Comparison of ENCODE assay signal across 8 cellular contexts in the genomic region with DNA sequence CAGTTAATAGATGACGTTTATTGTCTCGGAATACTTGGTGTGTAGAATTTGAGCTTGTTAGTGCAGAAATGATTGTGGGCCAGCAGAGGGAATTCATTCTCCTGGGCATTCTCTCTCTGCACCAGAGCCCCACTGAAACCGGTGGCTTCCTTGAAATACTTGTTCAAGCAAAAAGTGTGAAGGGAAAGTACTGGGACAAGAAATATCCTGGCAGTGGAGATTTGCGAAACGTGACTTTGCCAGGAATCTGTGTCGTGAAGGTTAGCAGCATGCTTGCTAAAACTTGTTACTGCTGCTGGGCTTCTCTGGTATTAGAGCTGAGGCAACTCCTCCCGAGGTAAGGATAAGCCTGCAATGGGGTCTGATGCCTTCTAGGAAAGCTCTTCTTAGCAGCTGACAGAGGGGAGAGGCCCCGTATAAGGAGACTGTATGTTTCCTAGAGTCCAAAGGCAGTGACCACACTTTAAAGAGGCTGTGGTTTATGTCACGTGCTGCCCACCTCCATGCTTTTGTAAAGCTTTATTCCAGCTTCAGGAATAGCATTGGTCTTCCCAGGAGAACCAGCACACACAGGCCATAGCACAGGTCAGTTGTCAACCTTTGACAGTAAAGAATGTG. TPM values are rescaled to one million over a fixed set of nuclear protein-coding genes. Genes with fewer than 3 reads are reported as not detected.
DNase-seq lines count a peak whose midpoint lies in the region; ATAC-seq and TF ChIP-seq lines count a peak whose summit lies in the region.

No MANE protein-coding gene starts in this region.

- H3K4me1 ChIP-seq in HUES64 (ENCODE audit: insufficient read depth, low read length) (peaks cover 63% of the 10 kb centered on the region), mucosa of descending colon (ENCODE audit: low read depth) (peaks cover 45% of the 10 kb centered on the region)

- H3K27me3 ChIP-seq in HUES64 (ENCODE audit: insufficient read depth, low read length), result peaks cover 7% of the 10 kb centered on the region

- ATAC-seq in mucosa of descending colon, result no peak
- no peak for ATAC-seq in HG02970 (IDR thresholded peaks at IDR 0.05; ENCODE audit: low FRiP score, unreplicated experiment)

- peak overlapping the region; percentile 82; the same call in 1 of the 2 replicates for H3K9ac ChIP-seq in HUES64 (ENCODE audit: low read depth, low read length)

- TF ChIP-seq CTCF in coronary artery (IDR thresholded peaks at IDR 0.05) (no peak), mucosa of descending colon (IDR thresholded peaks at IDR 0.05) (no peak), GM10266 (IDR thresholded peaks at IDR 0.05; ENCODE audit: control insufficient read depth, insufficient read depth, low read depth, missing control alignments) (no peak)

- H3K9me3 ChIP-seq in HUES64 (ENCODE audit: insufficient read depth, low read depth, low read length) (no peaks in the 10 kb centered on the region), mucosa of descending colon (no peaks in the 10 kb centered on the region)

- in situ Hi-C loops in ACHN (cut with HindIII; ENCODE audit: low pct_ligation_motif_present, low pct_unique_long_range_greater_than_20kb, low sequenced_read_pairs), result no loop called here

- H3K36me3 ChIP-seq in HUES64 (ENCODE audit: insufficient read depth, low read length) (no peaks in the 10 kb centered on the region; the same call in 1 of the 2 replicates), mucosa of descending colon (ENCODE audit: low read depth) (no peaks in the 10 kb centered on the region)

- no peak overlapping the region for H3K27ac ChIP-seq in HUES64 (ENCODE audit: low read depth, low read length)
- H3K27ac ChIP-seq in coronary artery, result peak overlapping the region; percentile 2 to 60

- DNase-seq in ACHN, result peak; percentile 43
- DNase-seq in coronary artery (ENCODE audit: low spot score), result no peak
- peak in 1 of 3 donors; percentile 49 for DNase-seq in mucosa of descending colon
- no peak for DNase-seq in NCI-H345 treated with DMSO at 0.1 percent for 48 hours (lab: John Stamatoyannopoulos, UW; ENCODE audit: unreplicated experiment)
- no peak for DNase-seq in NCI-H2029 treated with DMSO at 0.1 percent for 48 hours (lab: John Stamatoyannopoulos, UW)
- DNase-seq in GM10266 (ENCODE audit: extremely low spot score), result no peak

- 23% methylated on average over 9 of the region's 9 CpGs for WGBS in HUES64

- intact Hi-C loops in mucosa of descending colon (cut with DNase I, micrococcal nuclease), result loop anchor here in 1 of 2 donors (5.0 kb wide), 1 partner anchor 33 kb away; no protein-coding TSS in a partner anchor

- H3K4me3 ChIP-seq in HUES64 (ENCODE audit: low read length) (peak overlapping the region; percentile 79), coronary artery (peak overlapping the region; percentile 74), mucosa of descending colon (peak overlapping the region; percentile 75)

RNA-seq across cellular contexts. Expression of a gene that starts 2.1 kb away (rescaled TPM):
- 56.8 TPM for polyA plus RNA-seq in HUES64 (2013, experiment 1 of 2)
- polyA plus RNA-seq in HUES64 (2013, experiment 2 of 2), result 58.5 TPM
- total RNA-seq in mucosa of descending colon, result 100 to 1,000 TPM; 116 to 192 (median 178) TPM
